Comparison of ENCODE assay signal across 8 cellular contexts in genomic region chr13:39616087-39616694, GRCh38. TPM values are rescaled to one million over a fixed set of nuclear protein-coding genes. Genes with fewer than 3 reads are reported as not detected.
DNase-seq lines count a peak whose midpoint lies in the region; ATAC-seq and TF ChIP-seq lines count a peak whose summit lies in the region.

No MANE protein-coding gene starts in this region.

- H4K20me1 ChIP-seq in HCT116 (ENCODE audit: insufficient read depth) (no peaks in the 10 kb centered on the region), SU-DHL-6 (ENCODE audit: low read depth, low read length) (no peaks in the 10 kb centered on the region)

- no peak for TF ChIP-seq POLR2A in HCT116 (IDR thresholded peaks at IDR 0.05; ENCODE audit: borderline replicate concordance, extremely low read depth, insufficient read depth, insufficient read length)
- no peak for TF ChIP-seq POLR2A in right lobe of liver (IDR thresholded peaks at IDR 0.05)
- no peak for TF ChIP-seq POLR2A in stomach (IDR thresholded peaks at IDR 0.05)
- TF ChIP-seq POLR2A in GM18505 (IDR thresholded peaks at IDR 0.05; ENCODE audit: borderline replicate concordance, extremely low read depth, insufficient read depth, insufficient read length): no peak

- peak; percentile 61 for TF ChIP-seq RAD21 in HCT116 (IDR thresholded peaks at IDR 0.05; ENCODE audit: low read depth)

- H3F3A ChIP-seq in SU-DHL-6 (ENCODE audit: insufficient read depth): no peaks in the 10 kb centered on the region

- H2AFZ ChIP-seq in HCT116 (ENCODE audit: low read depth, low read length, poor library complexity, severe bottlenecking) (peak overlapping the region; percentile 84), SU-DHL-6 (ENCODE audit: low read depth, low read length, severe bottlenecking) (no peak overlapping the region)

- peak; percentile 92 for ATAC-seq in HCT116
- ATAC-seq in right lobe of liver: peak; percentile 91 to 96 (median 94)
- ATAC-seq in GM18505 (IDR thresholded peaks at IDR 0.05; ENCODE audit: unreplicated experiment): no peak

- POLR2A ChIA-PET in HCT116 (lab: Charles Lee): interaction anchor here (1.0 kb wide), 1 partner anchor 10 kb away, joined by 3 read pairs; no protein-coding TSS in a partner anchor

- RAD21 ChIA-PET in HCT116 (lab: Charles Lee; ENCODE audit: low non-redundant PET in 1 of 2, low total read pairs in 2 of 2, uncharacterized antibody in 2 of 2, unreplicated experiment in 2 of 2): interaction anchor here (0.7 to 1.0 kb wide), 3 partner anchors 59 to 565 kb away, joined by 4 read pairs; no protein-coding TSS in a partner anchor

- no peak for TF ChIP-seq EP300 in stomach (IDR thresholded peaks at IDR 0.05)

- no peak overlapping the region for H3K4me3 ChIP-seq in GM06990 (replicated peaks; ENCODE audit: low read depth, low read length)
- H3K4me3 ChIP-seq in HCT116 (replicated peaks in 1 of 2; ENCODE audit: low read depth in 1 of 2, low read length in 2 of 2): no peak overlapping the region
- H3K4me3 ChIP-seq in SU-DHL-6 (ENCODE audit: insufficient read depth, low read length, poor library complexity, severe bottlenecking): no peak overlapping the region
- no peak overlapping the region for H3K4me3 ChIP-seq in right lobe of liver
- H3K4me3 ChIP-seq in stomach: no peak overlapping the region

- peak; percentile 8 for DNase-seq in GM06990 (ENCODE audit: extremely low read depth, insufficient read length)
- DNase-seq in HCT116 (ENCODE audit: low read depth, low spot score): peak; percentile 44
- peak; percentile 76 for DNase-seq in NCI-H1694 treated with DMSO at 0.1 percent for 48 hours (lab: John Stamatoyannopoulos, UW)
- DNase-seq in dermis blood vessel endothelial cell: peak; percentile 85
- peak in 1 of 3 donors; percentile 51 for DNase-seq in right lobe of liver
- DNase-seq in stomach: no peak

- H3K27me3 ChIP-seq in GM06990 (replicated peaks; ENCODE audit: control insufficient read depth, insufficient read depth, low read length) (peaks cover 1% of the 10 kb centered on the region; the same call in 1 of the 2 replicates), HCT116 (ENCODE audit: insufficient read depth, low read length) (no peaks in the 10 kb centered on the region; the same call in 1 of the 2 replicates), SU-DHL-6 (ENCODE audit: low read length) (no peaks in the 10 kb centered on the region), right lobe of liver (no peaks in the 10 kb centered on the region), stomach (peaks cover 0 to 4% (median 0%) of the 10 kb centered on the region in 3 donors)

- H3K27ac ChIP-seq in HCT116 (ENCODE audit: low read depth, low read length) (no peak overlapping the region), SU-DHL-6 (ENCODE audit: low read depth, low read length) (no peak overlapping the region), right lobe of liver (no peak overlapping the region), stomach (no peak overlapping the region)

- H3K9ac ChIP-seq in HCT116 (ENCODE audit: low read length): no peak overlapping the region
- H3K9ac ChIP-seq in SU-DHL-6 (ENCODE audit: low read length): no peak overlapping the region

- CTCF ChIA-PET in HCT116 (lab: Charles Lee): interaction anchor here (0.5 to 1.6 kb wide), 41 partner anchors 11 to 1161 kb away, joined by 3 to 31 read pairs (median 4); no protein-coding TSS in a partner anchor

- 13% methylated on average over 10 of the region's 10 CpGs for WGBS in right lobe of liver (ENCODE audit: insufficient coverage, low coverage, low lambda C conversion rate, missing lambda C conversion rate)
- WGBS in stomach, 5 donors: 32 to 36% (median 35%) methylated on average over 10 of the region's 10 CpGs

- intact Hi-C loops in HCT116 (cut with micrococcal nuclease): loop anchor here (1.0 to 5.0 kb wide), 3 partner anchors 209 to 565 kb away; no protein-coding TSS in a partner anchor
- intact Hi-C loops in right lobe of liver (cut with DNase I): no loop called here
- intact Hi-C loops in stomach (cut with DNase I; ENCODE audit: low total_unique reads): loop anchor here (10.0 kb wide), 2 partner anchors 351 to 471 kb away; no protein-coding TSS in a partner anchor

- H3K36me3 ChIP-seq in GM06990 (ENCODE audit: control insufficient read depth, insufficient read depth, low read length) (no peaks in the 10 kb centered on the region), HCT116 (ENCODE audit: control insufficient read depth in 1 of 2, insufficient read depth in 2 of 2, low read length in 2 of 2) (no peaks in the 10 kb centered on the region), SU-DHL-6 (ENCODE audit: low read length) (no peaks in the 10 kb centered on the region), right lobe of liver (no peaks in the 10 kb centered on the region), stomach (no peaks in the 10 kb centered on the region)

- no peaks in the 10 kb centered on the region for H3K9me2 ChIP-seq in HCT116 (ENCODE audit: insufficient read depth)
- H3K9me2 ChIP-seq in SU-DHL-6 (replicated peaks; ENCODE audit: insufficient read depth, low read length): no peaks in the 10 kb centered on the region

- H3K4me1 ChIP-seq in HCT116 (ENCODE audit: control insufficient read depth in 1 of 2, insufficient read depth in 2 of 2, low read length in 2 of 2): no peaks in the 10 kb centered on the region
- no peaks in the 10 kb centered on the region for H3K4me1 ChIP-seq in right lobe of liver
- H3K4me1 ChIP-seq in stomach: peaks cover 0 to 5% (median 2%) of the 10 kb centered on the region in 4 donors

- H3K79me2 ChIP-seq in HCT116 (ENCODE audit: insufficient read depth, low read length): no peaks in the 10 kb centered on the region
- H3K79me2 ChIP-seq in SU-DHL-6 (ENCODE audit: insufficient read depth, low read length): no peaks in the 10 kb centered on the region

- H3K9me3 ChIP-seq in HCT116 (ENCODE audit: control insufficient read depth in 1 of 2, insufficient read depth in 1 of 2, low read depth in 1 of 2, low read length in 2 of 2): no peaks in the 10 kb centered on the region
- no peaks in the 10 kb centered on the region for H3K9me3 ChIP-seq in SU-DHL-6 (ENCODE audit: insufficient read depth, low read length)
- H3K9me3 ChIP-seq in right lobe of liver: no peaks in the 10 kb centered on the region
- H3K9me3 ChIP-seq in stomach: no peaks in the 10 kb centered on the region

- BruUV-seq in HCT116 (replicated peaks; lab: Mats Ljungman, UMichigan): no TSS peak

- H3K4me2 ChIP-seq in HCT116 (ENCODE audit: low read length) (no peak overlapping the region), SU-DHL-6 (ENCODE audit: low read depth, low read length, poor library complexity, severe bottlenecking) (no peak overlapping the region)

- peak; percentile 89 for TF ChIP-seq CTCF in GM06990 (IDR thresholded peaks at IDR 0.05; ENCODE audit: insufficient read depth, low read length, poor library complexity, severe bottlenecking)
- peak; percentile 47 to 85 (median 77); a peak in 5 of 6 replicates for TF ChIP-seq CTCF in HCT116 (IDR thresholded peaks at IDR 0.05 in 2 of 3, conservative IDR thresholded peaks at IDR 0.05 in 1 of 3; ENCODE audit: borderline replicate concordance in 1 of 3, insufficient read depth in 1 of 3, low read depth in 2 of 3, low read length in 2 of 3)
- peak; percentile 66 for TF ChIP-seq CTCF in SU-DHL-6 (IDR thresholded peaks at IDR 0.05; ENCODE audit: insufficient read depth, low read length, poor library complexity, severe bottlenecking)
- peak; percentile 64 to 88 (median 88) for TF ChIP-seq CTCF in right lobe of liver (IDR thresholded peaks at IDR 0.05)
- TF ChIP-seq CTCF in stomach (IDR thresholded peaks at IDR 0.05): peak in 5 of 7 experiments; percentile 27 to 80 (median 76)

TF ChIP-seq in HCT116, 20 proteins besides CTCF, POLR2A, EP300 and RAD21:
- TF ChIP-seq, protein P1, sequence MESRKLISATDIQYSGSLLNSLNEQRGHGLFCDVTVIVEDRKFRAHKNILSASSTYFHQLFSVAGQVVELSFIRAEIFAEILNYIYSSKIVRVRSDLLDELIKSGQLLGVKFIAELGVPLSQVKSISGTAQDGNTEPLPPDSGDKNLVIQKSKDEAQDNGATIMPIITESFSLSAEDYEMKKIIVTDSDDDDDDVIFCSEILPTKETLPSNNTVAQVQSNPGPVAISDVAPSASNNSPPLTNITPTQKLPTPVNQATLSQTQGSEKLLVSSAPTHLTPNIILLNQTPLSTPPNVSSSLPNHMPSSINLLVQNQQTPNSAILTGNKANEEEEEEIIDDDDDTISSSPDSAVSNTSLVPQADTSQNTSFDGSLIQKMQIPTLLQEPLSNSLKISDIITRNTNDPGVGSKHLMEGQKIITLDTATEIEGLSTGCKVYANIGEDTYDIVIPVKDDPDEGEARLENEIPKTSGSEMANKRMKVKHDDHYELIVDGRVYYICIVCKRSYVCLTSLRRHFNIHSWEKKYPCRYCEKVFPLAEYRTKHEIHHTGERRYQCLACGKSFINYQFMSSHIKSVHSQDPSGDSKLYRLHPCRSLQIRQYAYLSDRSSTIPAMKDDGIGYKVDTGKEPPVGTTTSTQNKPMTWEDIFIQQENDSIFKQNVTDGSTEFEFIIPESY (IDR thresholded peaks at IDR 0.05; ENCODE audit: extremely low read depth, insufficient replicate concordance, low read length): no peak
- TF ChIP-seq JUND (IDR thresholded peaks at IDR 0.05) (no peak), SRF (IDR thresholded peaks at IDR 0.05; ENCODE audit: low read depth) (peak; percentile 97)

RNA-seq across cellular contexts. Expression of gene LHFPL6, which starts 13.2 kb away (rescaled TPM):
- total RNA-seq in HCT116 (2021; ENCODE audit: unreplicated experiment) (0.22 TPM), dermis blood vessel endothelial cell (62.8 and 67.4 TPM in 2 replicates), right lobe of liver (1 to 10 TPM; 3.0 to 8.4 (median 4.6) TPM), stomach (10 to 100 TPM in 3 of 5 donors, 1 to 10 TPM in 2; 4.7 to 53.6 (median 11.4) TPM)
- 0.04 and 0.17 TPM in 2 replicates for polyA plus RNA-seq in HCT116 (2012)
- 10 to 100 TPM; 10.1 to 11.9 (median 10.4) TPM for polyA plus RNA-seq in stomach

RNA-seq across cellular contexts. Expression of gene COG6, which starts 39.3 kb away (rescaled TPM):
- total RNA-seq in HCT116 (2021; ENCODE audit: unreplicated experiment) (33.6 TPM), dermis blood vessel endothelial cell (22.3 and 25.0 TPM in 2 replicates), right lobe of liver (10 to 100 TPM in 4 of 6 experiments, 1 to 10 TPM in 2; 8.6 to 15.2 (median 12.2) TPM), stomach (10 to 100 TPM in 3 of 5 donors, 1 to 10 TPM in 2; 7.7 to 42.4 (median 10.3) TPM)
- 7.5 and 10.7 TPM in 2 replicates for polyA plus RNA-seq in HCT116 (2012)
- polyA plus RNA-seq in stomach: 10 to 100 TPM in 1 of 3 donors, 1 to 10 TPM in 2; 6.5 to 11.2 (median 7.2) TPM

Comparison
In these comparisons a context has a peak if more than half of its experiments do, and no peak if none do; other contexts are left out.
1. intact Hi-C loops: an anchor here in HCT116 (1.0 to 5.0 kb wide) and stomach (10.0 kb wide); none called in right lobe of liver.